ENCODE assay signal across 7 cellular contexts in the genomic region with DNA sequence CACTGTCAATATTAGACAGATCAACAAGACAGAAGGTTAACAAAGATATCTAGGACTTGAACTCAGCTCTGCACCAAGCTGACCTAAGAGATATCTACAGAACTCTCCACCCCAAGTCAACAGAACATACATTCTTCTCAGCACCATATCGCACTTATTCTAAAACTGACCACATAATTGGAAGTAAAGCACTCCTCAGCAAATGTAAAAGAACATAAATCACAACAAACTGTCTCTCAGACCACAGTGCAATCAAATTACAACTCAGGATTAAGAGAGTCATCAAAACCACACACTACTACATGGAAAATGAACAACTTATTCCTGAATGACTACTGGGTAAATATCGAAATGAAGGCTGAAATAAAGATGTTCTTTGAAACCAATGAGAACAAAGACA. TPM values are rescaled to one million over a fixed set of nuclear protein-coding genes. Genes with fewer than 3 reads are reported as not detected.
A peak's percentile ranks its signal among the peaks of the same experiment; 100 is the strongest.
DNase-seq lines count a peak whose midpoint lies in the region; ATAC-seq, FAIRE-seq and TF ChIP-seq lines count a peak whose summit lies in the region.
"Not testable (repeated sequence)": the region's sequence is repeated elsewhere in the genome, so short reads cannot be mapped to it uniquely, and the experiment has no call there.

No MANE protein-coding gene starts in this region.

- BruUV-seq in K562 (replicated peaks; lab: Mats Ljungman, UMichigan): not testable (repeated sequence)

- POLR2A ChIA-PET in HEK293T (lab: Yijun Ruan, JAX); K562 (lab: Yijun Ruan, JAX): not testable (repeated sequence)

- not testable (repeated sequence) for H3K9ac ChIP-seq in K562 (ENCODE audit: insufficient read depth in 1 of 2, low read depth in 2 of 2, low read length in 2 of 2)

- not testable (repeated sequence) for H3K9me1 ChIP-seq in K562 (ENCODE audit: control insufficient read depth, insufficient read depth, low read length)

- H3K4me3 Mint-ChIP-seq in activated T-helper 17 cell treated with anti-CD3 and anti-CD28 coated beads, Interleukin-2, amount 50 U/mL, for 72 hours; stimulated activated naive CD8-positive, alpha-beta T cell treated with anti-CD3 and anti-CD28 coated beads, Interleukin-15, Interleukin-2, amounts not matched to agents 100 ng/mL and 50 ng/mL, for 24 hours: not testable (repeated sequence)
- peak overlapping the region in 1 of 8 donors; percentile 10 for H3K4me3 Mint-ChIP-seq in naive B cell

- ATAC-seq in activated T-helper 17 cell treated with anti-CD3 and anti-CD28 coated beads, Interleukin-2, amount 50 U/mL, for 72 hours (replicated peaks); K562; naive B cell (ENCODE audit: low read depth in 2 of 2): not testable (repeated sequence)

- not testable (repeated sequence) for H3K4me2 ChIP-seq in K562 (ENCODE audit: insufficient read depth, low read length)

- H3K4me1 ChIP-seq in K562 (replicated peaks in 1 of 2; ENCODE audit: control insufficient read depth in 2 of 2, insufficient read depth in 2 of 2, low read length in 2 of 2): peaks cover 6 to 10% of the 10 kb centered on the region in 2 experiments

- H3K36me3 ChIP-seq in K562 (ENCODE audit: control insufficient read depth, insufficient read depth, low read length): not testable (repeated sequence)

- not testable (repeated sequence) for H2AFZ ChIP-seq in K562 (ENCODE audit: low read depth, low read length)

- not testable (repeated sequence) for TF ChIP-seq POLR2A in K562 (conservative IDR thresholded peaks at IDR 0.05)

- DNase-seq in HEK293T (ENCODE audit: extremely low spot score); K562 (ENCODE audit: extremely low read depth in 1 of 4, low spot score in 3 of 4); naive B cell: not testable (repeated sequence)
- DNase-seq in NCI-H187 treated with DMSO at 0.1 percent for 48 hours (lab: John Stamatoyannopoulos, UW) (peak; percentile 2), foreskin melanocyte (peak; percentile 69)

- H3K27ac Mint-ChIP-seq in activated T-helper 17 cell treated with anti-CD3 and anti-CD28 coated beads, Interleukin-2, amount 50 U/mL, for 72 hours: peak overlapping the region; percentile 5
- H3K27ac Mint-ChIP-seq in naive B cell: peak overlapping the region in 4 of 6 donors; percentile 8 to 63 (median 16)
- peak overlapping the region; percentile 31 for H3K27ac Mint-ChIP-seq in stimulated activated naive CD8-positive, alpha-beta T cell treated with anti-CD3 and anti-CD28 coated beads, Interleukin-15, Interleukin-2, amounts not matched to agents 100 ng/mL and 50 ng/mL, for 24 hours

- intact Hi-C loops in K562 (cut with micrococcal nuclease): not testable (repeated sequence)

- TF ChIP-seq EP300 in K562 (IDR thresholded peaks at IDR 0.05; ENCODE audit: low read length): not testable (repeated sequence)

- H3K4me1 Mint-ChIP-seq in activated T-helper 17 cell treated with anti-CD3 and anti-CD28 coated beads, Interleukin-2, amount 50 U/mL, for 72 hours: peaks cover 18% of the 10 kb centered on the region
- peaks cover 44 to 53% (median 49%) of the 10 kb centered on the region in 3 donors for H3K4me1 Mint-ChIP-seq in naive B cell
- H3K4me1 Mint-ChIP-seq in stimulated activated naive CD8-positive, alpha-beta T cell treated with anti-CD3 and anti-CD28 coated beads, Interleukin-15, Interleukin-2, amounts not matched to agents 100 ng/mL and 50 ng/mL, for 24 hours (ENCODE audit: low read depth): peaks cover 37% of the 10 kb centered on the region

- TF ChIP-seq RAD21 in K562 (CRISPR knock-in tag; conservative IDR thresholded peaks at IDR 0.05 in 1 of 2, IDR thresholded peaks at IDR 0.05 in 1 of 2): not testable (repeated sequence)

- 15% methylated on average over 2 of the region's 2 CpGs for WGBS in K562 (ENCODE audit: insufficient coverage, low coverage, missing lambda C conversion rate)

- not testable (repeated sequence) for H3K27me3 ChIP-seq in K562 (ENCODE audit: control insufficient read depth in 2 of 2, insufficient read depth in 2 of 2, low read length in 2 of 2)

- not testable (repeated sequence) for H3K9me3 Mint-ChIP-seq in activated T-helper 17 cell treated with anti-CD3 and anti-CD28 coated beads, Interleukin-2, amount 50 U/mL, for 72 hours; stimulated activated naive CD8-positive, alpha-beta T cell treated with anti-CD3 and anti-CD28 coated beads, Interleukin-15, Interleukin-2, amounts not matched to agents 100 ng/mL and 50 ng/mL, for 24 hours
- H3K9me3 Mint-ChIP-seq in naive B cell: peaks cover 0 to 11% (median 2%) of the 10 kb centered on the region in 7 donors

- CTCF ChIA-PET in HEK293T (lab: Yijun Ruan, JAX); K562 (lab: Yijun Ruan, JAX; ENCODE audit: low intra/inter-chr PET ratio): not testable (repeated sequence)

- not testable (repeated sequence) for H3K9me3 ChIP-seq in K562 (replicated peaks; ENCODE audit: control insufficient read depth, insufficient read depth, low read depth, low read length)

- H3K4me3 ChIP-seq in K562: not testable (repeated sequence)

- not testable (repeated sequence) for H3K27me3 Mint-ChIP-seq in activated T-helper 17 cell treated with anti-CD3 and anti-CD28 coated beads, Interleukin-2, amount 50 U/mL, for 72 hours; naive B cell; stimulated activated naive CD8-positive, alpha-beta T cell treated with anti-CD3 and anti-CD28 coated beads, Interleukin-15, Interleukin-2, amounts not matched to agents 100 ng/mL and 50 ng/mL, for 24 hours

- not testable (repeated sequence) for H4K20me1 ChIP-seq in K562 (replicated peaks; ENCODE audit: control insufficient read depth, insufficient read depth, low read length)

- H3K79me2 ChIP-seq in K562 (ENCODE audit: control insufficient read depth, insufficient read depth, low read length): peaks cover 18% of the 10 kb centered on the region

- not testable (repeated sequence) for FAIRE-seq in K562 (lab: Jason Lieb, UNC)

- TF ChIP-seq CTCF in K562 (IDR thresholded peaks at IDR 0.05 in 2 of 3, conservative IDR thresholded peaks at IDR 0.05 in 1 of 3; ENCODE audit: insufficient read depth in 2 of 3, low read depth in 1 of 3, low read length in 3 of 3): not testable (repeated sequence)

- H3K36me3 Mint-ChIP-seq in activated T-helper 17 cell treated with anti-CD3 and anti-CD28 coated beads, Interleukin-2, amount 50 U/mL, for 72 hours (ENCODE audit: low read depth): not testable (repeated sequence)
- H3K36me3 Mint-ChIP-seq in naive B cell: peaks cover 7 to 11% of the 10 kb centered on the region in 2 donors
- peaks cover 31% of the 10 kb centered on the region for H3K36me3 Mint-ChIP-seq in stimulated activated naive CD8-positive, alpha-beta T cell treated with anti-CD3 and anti-CD28 coated beads, Interleukin-15, Interleukin-2, amounts not matched to agents 100 ng/mL and 50 ng/mL, for 24 hours (ENCODE audit: low read depth)

- in situ Hi-C loops in K562 (cut with MboI): not testable (repeated sequence)

- not testable (repeated sequence) for H3K27ac ChIP-seq in K562 (ENCODE audit: extremely low read depth, low read depth, low read length)

TF ChIP-seq in HEK293T, 16 proteins besides CTCF, POLR2A, EP300 and RAD21:
- TF ChIP-seq, protein P1, sequence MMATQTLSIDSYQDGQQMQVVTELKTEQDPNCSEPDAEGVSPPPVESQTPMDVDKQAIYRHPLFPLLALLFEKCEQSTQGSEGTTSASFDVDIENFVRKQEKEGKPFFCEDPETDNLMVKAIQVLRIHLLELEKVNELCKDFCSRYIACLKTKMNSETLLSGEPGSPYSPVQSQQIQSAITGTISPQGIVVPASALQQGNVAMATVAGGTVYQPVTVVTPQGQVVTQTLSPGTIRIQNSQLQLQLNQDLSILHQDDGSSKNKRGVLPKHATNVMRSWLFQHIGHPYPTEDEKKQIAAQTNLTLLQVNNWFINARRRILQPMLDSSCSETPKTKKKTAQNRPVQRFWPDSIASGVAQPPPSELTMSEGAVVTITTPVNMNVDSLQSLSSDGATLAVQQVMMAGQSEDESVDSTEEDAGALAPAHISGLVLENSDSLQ (IDR thresholded peaks at IDR 0.05): 0 out of 2 replicates have a peak, but pooled peaks have one; percentile 18

TF ChIP-seq in K562, 482 proteins besides CTCF, POLR2A, EP300 and RAD21 (continues in another document):
- peak; percentile 97 for TF ChIP-seq MEIS2 (IDR thresholded peaks at IDR 0.05; ENCODE audit: partially characterized antibody)
- peak; percentile 50 for TF ChIP-seq TAL1 (IDR thresholded peaks at IDR 0.05)
- TF ChIP-seq SOX6 (IDR thresholded peaks at IDR 0.05): peak; percentile 67; the same call in 1 of the 2 replicates
- peak in 1 of 2 experiments; percentile 88; a peak in 2 of 4 replicates for TF ChIP-seq HDAC1 (IDR thresholded peaks at IDR 0.05)
- TF ChIP-seq ARID1B (IDR thresholded peaks at IDR 0.05): peak; percentile 61
- TF ChIP-seq KDM1A (IDR thresholded peaks at IDR 0.05): peak; percentile 92
- TF ChIP-seq SMARCE1 (IDR thresholded peaks at IDR 0.05): peak; percentile 64; the same call in 1 of the 2 replicates

RNA-seq across cellular contexts. Expression of a gene that starts 46.8 kb away (rescaled TPM):
- 10 to 100 TPM; 43.9 to 53.2 TPM for total RNA-seq in activated T-helper 17 cell treated with anti-CD3 and anti-CD28 coated beads, Interleukin-2, amount 50 U/mL, for 72 hours
- total RNA-seq in K562 (2011; cell fraction: chromatin; rRNA removed; ENCODE audit: low replicate concordance): 37.2 and 85.0 TPM in 2 replicates
- 19.2 and 21.7 TPM in 2 replicates for total RNA-seq in K562 (2011; cell fraction: nucleolus; rRNA removed)
- total RNA-seq in K562 (2011; cell fraction: nucleoplasm; rRNA removed): 36.4 and 46.8 TPM in 2 replicates
- total RNA-seq in K562 (2014; rRNA removed) (26.5 and 27.0 TPM in 2 replicates), K562 (2014; rRNA removed; fragmentation: Illumina TruSeq; extraction: Trizol) (36.0 and 36.4 TPM in 2 replicates), K562 (2015; rRNA removed; fragmentation: Illumina TruSeq; extraction: Trizol) (36.6 and 38.1 TPM in 2 replicates), K562 (2021) (25.6 and 28.9 TPM in 2 replicates)
- polyA plus RNA-seq in K562 (2011; rRNA removed) (28.0 and 31.8 TPM in 2 replicates), K562 (2014; fragmentation: Illumina TruSeq; extraction: Trizol) (21.8 and 24.2 TPM in 2 replicates), K562 (2014; fragmentation: Nextera tagmentation; extraction: Ambion mirVana) (1 to 10 TPM; 2.9 to 5.1 TPM), K562 (2014; rRNA removed) (13.5 and 19.8 TPM in 2 replicates), naive B cell (ENCODE audit: low read depth in 6 of 6) (10 to 100 TPM; 54.7 to 83.0 (median 73.6) TPM)
- polyA plus RNA-seq in K562 (2011; cell fraction: cytosol; rRNA removed): 16.9 and 21.2 TPM in 2 replicates
- 15.1 and 18.6 TPM in 2 replicates for polyA plus RNA-seq in K562 (2011; cell fraction: nucleus; rRNA removed)
- 15.9 and 23.7 TPM in 2 replicates for polyA plus RNA-seq in K562 (2012)
- 68.1 and 87.9 TPM in 2 replicates for polyA minus RNA-seq in K562 (2011; rRNA and poly(A)+ RNA removed)
- 33.6 and 38.9 TPM in 2 replicates for polyA minus RNA-seq in K562 (2011; cell fraction: cytosol; rRNA and poly(A)+ RNA removed)
- 35.9 and 61.5 TPM in 2 replicates for polyA minus RNA-seq in K562 (2011; cell fraction: nucleus; rRNA and poly(A)+ RNA removed)
